24 cellular contexts compared by ENCODE assay signal in genomic region chr9:135443811-135444470, GRCh38.
"Had no signal": no experiment of that assay in that cellular context is flagged by ENCODE, and none has a peak within 500 bp of the region (broad histone marks: within the 10 kb centered on the region; RNA-seq: fewer than 3 reads in every experiment).

No MANE protein-coding gene starts in this region.

- H3K36me3 Mint-ChIP-seq: naive thymus-derived CD4-positive, alpha-beta T cell; stimulated activated effector memory CD8-positive, alpha-beta T cell treated with anti-CD3 and anti-CD28 coated beads, Interleukin-12 subunit alpha, Interleukin-12 subunit beta, amount 100 ng/mL, for 72 hours had no signal

- ATAC-seq: activated CD8-positive, alpha-beta T cell treated with anti-CD3 and anti-CD28 coated beads for 36 hours; activated naive CD8-positive, alpha-beta T cell treated with anti-CD3 and anti-CD28 coated beads, Interleukin-2, amount 50 U/mL, for 24 hours; left ventricle myocardium superior; naive thymus-derived CD4-positive, alpha-beta T cell; pancreas; stimulated activated effector memory CD8-positive, alpha-beta T cell treated with anti-CD3 and anti-CD28 coated beads, Interleukin-12 subunit alpha, Interleukin-12 subunit beta, amount 100 ng/mL, for 72 hours had no signal

- FAIRE-seq: colon, endometrium, kidney, pancreas, urothelium cell line had no signal

- H3K27ac ChIP-seq: brain microvascular endothelial cell, neutrophil, pancreas, sigmoid colon, stomach, testis had no signal

- H3K27me3 ChIP-seq: brain microvascular endothelial cell, pancreas, testis had no signal

- H3K27ac Mint-ChIP-seq: activated CD4-positive, alpha-beta T cell treated with anti-CD3 and anti-CD28 coated beads, Interleukin-2, amount 10 ng/mL, durations not matched to agents 24 days and 14 days; activated CD8-positive, alpha-beta T cell treated with anti-CD3 and anti-CD28 coated beads for 36 hours; activated naive CD4-positive, alpha-beta T cell treated with anti-CD3 and anti-CD28 coated beads for 36 hours; activated naive CD8-positive, alpha-beta T cell treated with anti-CD3 and anti-CD28 coated beads, Interleukin-2, amount 50 U/mL, for 24 hours; naive thymus-derived CD4-positive, alpha-beta T cell; stimulated activated effector memory CD8-positive, alpha-beta T cell treated with anti-CD3 and anti-CD28 coated beads, Interleukin-12 subunit alpha, Interleukin-12 subunit beta, amount 100 ng/mL, for 72 hours; T-helper 2 cell treated with Interferon-gamma antibody and Interleukin-4, amounts not matched to agents 5 μg/mL and 100 μg/mL, for 36 hours had no signal

- H3K4me1 Mint-ChIP-seq: activated CD4-positive, alpha-beta T cell treated with anti-CD3 and anti-CD28 coated beads, Interleukin-2, amount 10 ng/mL, durations not matched to agents 24 days and 14 days; stimulated activated effector memory CD8-positive, alpha-beta T cell treated with anti-CD3 and anti-CD28 coated beads, Interleukin-12 subunit alpha, Interleukin-12 subunit beta, amount 100 ng/mL, for 72 hours had no signal

- H3K9me3 Mint-ChIP-seq: activated CD4-positive, alpha-beta T cell treated with anti-CD3 and anti-CD28 coated beads, Interleukin-2, amount 10 ng/mL, durations not matched to agents 24 days and 14 days; activated CD8-positive, alpha-beta T cell treated with anti-CD3 and anti-CD28 coated beads for 36 hours; activated naive CD4-positive, alpha-beta T cell treated with anti-CD3 and anti-CD28 coated beads for 36 hours; activated naive CD8-positive, alpha-beta T cell treated with anti-CD3 and anti-CD28 coated beads, Interleukin-2, amount 50 U/mL, for 24 hours; stimulated activated effector memory CD8-positive, alpha-beta T cell treated with anti-CD3 and anti-CD28 coated beads, Interleukin-12 subunit alpha, Interleukin-12 subunit beta, amount 100 ng/mL, for 72 hours; T-helper 2 cell treated with Interferon-gamma antibody and Interleukin-4, amounts not matched to agents 5 μg/mL and 100 μg/mL, for 36 hours had no signal

- H3K36me3 ChIP-seq: brain microvascular endothelial cell, neutrophil, pancreas, sigmoid colon, stomach had no signal

- H3K4me3 ChIP-seq: pancreas, sigmoid colon, stomach, testis had no signal

- H3K4me1 ChIP-seq: pancreas, sigmoid colon had no signal

- H3K9me3 ChIP-seq: neutrophil, pancreas, sigmoid colon, stomach, testis had no signal

- DNase-seq: activated CD4-positive, alpha-beta T cell treated with anti-CD3 and anti-CD28 coated beads, Interleukin-2, amount 10 ng/mL, durations not matched to agents 24 days and 14 days; activated CD8-positive, alpha-beta T cell treated with anti-CD3 and anti-CD28 coated beads for 36 hours; activated naive CD4-positive, alpha-beta T cell treated with anti-CD3 and anti-CD28 coated beads for 36 hours; activated naive CD8-positive, alpha-beta T cell treated with anti-CD3 and anti-CD28 coated beads, Interleukin-2, amount 50 U/mL, for 24 hours; activated T-cell treated with anti-CD3 and anti-CD28 coated beads, Interleukin-2, amount 50 U/mL, for 1 hour; brain microvascular endothelial cell; central memory CD4-positive, alpha-beta T cell; erythroblast; foreskin melanocyte; kidney; left ventricle myocardium superior; mesendoderm; naive thymus-derived CD4-positive, alpha-beta T cell; pancreas; sigmoid colon; stimulated activated CD4-positive, alpha-beta T cell treated with anti-CD3 and anti-CD28 coated beads, Interleukin-4, amount 100 ng/mL, for 24 hours; stomach; testis had no signal

- H3K4me3 Mint-ChIP-seq: activated CD4-positive, alpha-beta T cell treated with anti-CD3 and anti-CD28 coated beads, Interleukin-2, amount 10 ng/mL, durations not matched to agents 24 days and 14 days; activated CD8-positive, alpha-beta T cell treated with anti-CD3 and anti-CD28 coated beads for 36 hours; activated naive CD4-positive, alpha-beta T cell treated with anti-CD3 and anti-CD28 coated beads for 36 hours; activated naive CD8-positive, alpha-beta T cell treated with anti-CD3 and anti-CD28 coated beads, Interleukin-2, amount 50 U/mL, for 24 hours; naive thymus-derived CD4-positive, alpha-beta T cell; stimulated activated effector memory CD8-positive, alpha-beta T cell treated with anti-CD3 and anti-CD28 coated beads, Interleukin-12 subunit alpha, Interleukin-12 subunit beta, amount 100 ng/mL, for 72 hours; T-helper 2 cell treated with Interferon-gamma antibody and Interleukin-4, amounts not matched to agents 5 μg/mL and 100 μg/mL, for 36 hours had no signal
